In genomic region chr14:74697976-74698375, GRCh38 we compare ENCODE assay signal across 22 cellular contexts. TPM values are rescaled to one million over a fixed set of nuclear protein-coding genes. Genes with fewer than 3 reads are reported as not detected.
DNase-seq lines count a peak whose midpoint lies in the region; ATAC-seq and TF ChIP-seq lines count a peak whose summit lies in the region.
"Had no signal": no experiment of that assay in that cellular context is flagged by ENCODE, and none has a peak within 500 bp of the region (broad histone marks: within the 10 kb centered on the region; RNA-seq: fewer than 3 reads in every experiment).

No MANE protein-coding gene starts in this region.

- H3K36me3 ChIP-seq in left lung (peaks cover 0 to 8% of the 10 kb centered on the region in 2 donors), spleen (peaks cover 0 to 48% (median 10%) of the 10 kb centered on the region in 6 donors)

- TF ChIP-seq POLR2A in spleen (IDR thresholded peaks at IDR 0.05) = no peak

- ATAC-seq in activated CD4-positive, alpha-beta T cell treated with anti-CD3 and anti-CD28 coated beads for 36 hours = peak; percentile 36
- no peak for ATAC-seq in activated T-helper 17 cell treated with anti-CD3 and anti-CD28 coated beads, Interleukin-2, amount 50 U/mL, for 72 hours (replicated peaks)
- no peak for ATAC-seq in left lung
- ATAC-seq in HG03175 (IDR thresholded peaks at IDR 0.05; ENCODE audit: unreplicated experiment) = no peak
- no peak for ATAC-seq in HG02588 (IDR thresholded peaks at IDR 0.05; ENCODE audit: unreplicated experiment)

- no peaks in the 10 kb centered on the region for H3K27me3 Mint-ChIP-seq in activated CD4-positive, alpha-beta T cell treated with anti-CD3 and anti-CD28 coated beads for 36 hours
- H3K27me3 Mint-ChIP-seq in activated T-helper 17 cell treated with anti-CD3 and anti-CD28 coated beads, Interleukin-2, amount 50 U/mL, for 72 hours = no peaks in the 10 kb centered on the region
- H3K27me3 Mint-ChIP-seq: CD4-positive, alpha-beta T cell; IgD-negative memory B cell had no signal

- H3K36me3 Mint-ChIP-seq in activated CD4-positive, alpha-beta T cell treated with anti-CD3 and anti-CD28 coated beads for 36 hours (ENCODE audit: low read depth) = peaks cover 23% of the 10 kb centered on the region
- H3K36me3 Mint-ChIP-seq in activated T-helper 17 cell treated with anti-CD3 and anti-CD28 coated beads, Interleukin-2, amount 50 U/mL, for 72 hours (ENCODE audit: low read depth) = peaks cover 22% of the 10 kb centered on the region

- intact Hi-C loops in activated CD4-positive, alpha-beta T cell treated with anti-CD3 and anti-CD28 coated beads for 36 hours (cut with DNase I, micrococcal nuclease) = no loop called here
- intact Hi-C loops in left lung (cut with DNase I) = no loop called here
- intact Hi-C loops in spleen (cut with DNase I; ENCODE audit: low total_unique reads) = no loop called here

- peaks cover 0 to 7% of the 10 kb centered on the region in 2 donors for H3K9me3 ChIP-seq in left lung
- H3K9me3 ChIP-seq in spleen = peaks cover 0 to 14% (median 12%) of the 10 kb centered on the region in 8 donors
- H3K9me3 ChIP-seq: BE2C had no signal

- TF ChIP-seq CTCF in left lung (IDR thresholded peaks at IDR 0.05) = no peak
- no peak for TF ChIP-seq CTCF in spleen (IDR thresholded peaks at IDR 0.05 in 8 of 11, conservative IDR thresholded peaks at IDR 0.05 in 3 of 11)

- no peak overlapping the region for H3K4me3 Mint-ChIP-seq in activated CD4-positive, alpha-beta T cell treated with anti-CD3 and anti-CD28 coated beads for 36 hours
- no peak overlapping the region for H3K4me3 Mint-ChIP-seq in activated T-helper 17 cell treated with anti-CD3 and anti-CD28 coated beads, Interleukin-2, amount 50 U/mL, for 72 hours
- H3K4me3 Mint-ChIP-seq: CD4-positive, alpha-beta T cell; IgD-negative memory B cell had no signal

- H3K4me3 ChIP-seq in left lung (no peak overlapping the region), spleen (peak overlapping the region in 1 of 8 donors; percentile 22)
- H3K4me3 ChIP-seq: PC-9, SJCRH30 had no signal

- H3K9me3 Mint-ChIP-seq in activated CD4-positive, alpha-beta T cell treated with anti-CD3 and anti-CD28 coated beads for 36 hours (ENCODE audit: low read depth) = peaks cover 5% of the 10 kb centered on the region
- peaks cover 2% of the 10 kb centered on the region for H3K9me3 Mint-ChIP-seq in activated T-helper 17 cell treated with anti-CD3 and anti-CD28 coated beads, Interleukin-2, amount 50 U/mL, for 72 hours

- no peak overlapping the region for H3K27ac Mint-ChIP-seq in activated CD4-positive, alpha-beta T cell treated with anti-CD3 and anti-CD28 coated beads for 36 hours
- H3K27ac Mint-ChIP-seq in activated T-helper 17 cell treated with anti-CD3 and anti-CD28 coated beads, Interleukin-2, amount 50 U/mL, for 72 hours = peak overlapping the region; percentile 14
- H3K27ac Mint-ChIP-seq: CD4-positive, alpha-beta T cell; IgD-negative memory B cell had no signal

- H3K27ac ChIP-seq in left lung (peak overlapping the region; percentile 44 to 73), spleen (peak overlapping the region in 6 of 8 donors; percentile 2 to 85 (median 58))
- H3K27ac ChIP-seq: PC-9, SJCRH30 had no signal

- WGBS in spleen, 5 donors = 89 to 98% (median 94%) methylated on average over 2 of the region's 2 CpGs

- CTCF ChIA-PET in activated CD4-positive, alpha-beta T cell treated with anti-CD3 and anti-CD28 coated beads for 36 hours (lab: Charles Lee) = interaction anchor here (0.7 kb wide), 1 partner anchor 87 kb away, joined by 4 read pairs; no protein-coding TSS in a partner anchor

- H3K4me1 ChIP-seq in left lung (peaks cover 7 to 50% of the 10 kb centered on the region in 2 donors), spleen (peaks cover 0 to 53% (median 2%) of the 10 kb centered on the region in 6 donors)
- H3K4me1 ChIP-seq: BE2C, Caco-2, SJCRH30 had no signal

- POLR2A ChIA-PET in activated CD4-positive, alpha-beta T cell treated with anti-CD3 and anti-CD28 coated beads for 36 hours (lab: Charles Lee) = no interaction called here

- no peak for DNase-seq in activated CD4-positive, alpha-beta T cell treated with anti-CD3 and anti-CD28 coated beads for 36 hours
- no peak for DNase-seq in activated CD4-positive, alpha-beta T cell treated with anti-CD3 and anti-CD28 coated beads for 4 hours
- DNase-seq in left lung (no peak), spleen (no peak), nucleus accumbens (lab: John Stamatoyannopoulos, UW) (no peak)
- DNase-seq: 8988T; BE2C; Caco-2; CD4-positive, alpha-beta T cell; Kasumi-1; MM.1S; NCI-H1092; NCI-H1436 treated with DMSO at 0.1 percent for 48 hours; NCI-H2029; NCI-H345; NCI-H524 treated with DMSO at 0.1 percent for 48 hours; PC-9; SJCRH30 had no signal

- H3K4me1 Mint-ChIP-seq in activated CD4-positive, alpha-beta T cell treated with anti-CD3 and anti-CD28 coated beads for 36 hours = peaks cover 3% of the 10 kb centered on the region
- H3K4me1 Mint-ChIP-seq in activated T-helper 17 cell treated with anti-CD3 and anti-CD28 coated beads, Interleukin-2, amount 50 U/mL, for 72 hours = peaks cover 19% of the 10 kb centered on the region

- no peaks in the 10 kb centered on the region for H3K27me3 ChIP-seq in left lung
- no peaks in the 10 kb centered on the region for H3K27me3 ChIP-seq in spleen (replicated peaks in 1 of 7)
- H3K27me3 ChIP-seq: BE2C, SJCRH30 had no signal

RNA-seq across cellular contexts. Expression of gene AREL1, which starts 14.9 kb away (rescaled TPM):
- 10 to 100 TPM; 31.3 to 35.6 TPM for total RNA-seq in activated CD4-positive, alpha-beta T cell treated with anti-CD3 and anti-CD28 coated beads for 36 hours
- total RNA-seq in activated T-helper 17 cell treated with anti-CD3 and anti-CD28 coated beads, Interleukin-2, amount 50 U/mL, for 72 hours = 10 to 100 TPM; 30.7 to 37.0 TPM
- total RNA-seq in left lung (10 to 100 TPM; 34.3 to 42.6 TPM), spleen (10 to 100 TPM; 27.3 to 54.7 (median 41.7) TPM)
- 1 to 10 TPM; 5.9 to 9.8 (median 8.2) TPM for polyA plus RNA-seq in spleen

RNA-seq across cellular contexts. Expression of gene FCF1, which starts 15.0 kb away (rescaled TPM):
- 100 to 1,000 TPM in 1 of 2 experiments, 10 to 100 TPM in 1; 87.7 to 112 TPM for total RNA-seq in activated CD4-positive, alpha-beta T cell treated with anti-CD3 and anti-CD28 coated beads for 36 hours
- 10 to 100 TPM; 62.9 to 77.6 TPM for total RNA-seq in activated T-helper 17 cell treated with anti-CD3 and anti-CD28 coated beads, Interleukin-2, amount 50 U/mL, for 72 hours
- total RNA-seq in left lung = 10 to 100 TPM; 48.9 to 50.3 TPM
- total RNA-seq in spleen = 10 to 100 TPM; 25.5 to 42.2 (median 37.5) TPM
- 10 to 100 TPM in 2 of 3 donors, 1 to 10 TPM in 1; 6.9 to 16.7 (median 11.8) TPM for polyA plus RNA-seq in spleen
